ENCODE assay signal across 29 cellular contexts in genomic region chrX:71400710-71401109, GRCh38.
"Had no signal": no experiment of that assay in that cellular context is flagged by ENCODE, and none has a peak within 500 bp of the region (broad histone marks: within the 10 kb centered on the region; RNA-seq: fewer than 3 reads in every experiment).

No MANE protein-coding gene starts in this region.

- H3K4me3 Mint-ChIP-seq: effector memory CD8-positive, alpha-beta T cell; mesothelial cell of epicardium; naive B cell; natural killer cell treated with Interleukin-12 subunit alpha and Interleukin-12 subunit beta and Interleukin-15 and Interleukin-18, amount 100 ng/mL, for 72 hours; neural crest cell; type B pancreatic cell had no signal

- ATAC-seq: effector memory CD8-positive, alpha-beta T cell; heart right ventricle; left cardiac atrium; left lung; mucosa of descending colon; natural killer cell treated with Interleukin-12 subunit alpha and Interleukin-12 subunit beta and Interleukin-15 and Interleukin-18, amount 100 ng/mL, for 72 hours; right lobe of liver had no signal

- H3K36me3 Mint-ChIP-seq: naive B cell had no signal

- H3K9me3 Mint-ChIP-seq: effector memory CD8-positive, alpha-beta T cell; natural killer cell treated with Interleukin-12 subunit alpha and Interleukin-12 subunit beta and Interleukin-15 and Interleukin-18, amount 100 ng/mL, for 72 hours; neural crest cell; type B pancreatic cell had no signal

- H3K27me3 Mint-ChIP-seq: effector memory CD8-positive, alpha-beta T cell; naive B cell; natural killer cell treated with Interleukin-12 subunit alpha and Interleukin-12 subunit beta and Interleukin-15 and Interleukin-18, amount 100 ng/mL, for 72 hours; progenitor cell of endocrine pancreas; type B pancreatic cell had no signal

- H3K4me1 Mint-ChIP-seq: mesothelial cell of epicardium, naive B cell, neural crest cell had no signal

- H3K27ac ChIP-seq: colonic mucosa, esophagus squamous epithelium, heart right ventricle, left lung, neutrophil, parathyroid adenoma, right lobe of liver, testis, tibial artery had no signal

- H3K27ac Mint-ChIP-seq: mesothelial cell of epicardium, naive B cell, progenitor cell of endocrine pancreas, type B pancreatic cell had no signal

- H3K4me3 ChIP-seq: colonic mucosa, esophagus squamous epithelium, heart right ventricle, left lung, mucosa of descending colon, right lobe of liver, testis, tibial artery had no signal

- DNase-seq: colonic mucosa; dermis blood vessel endothelial cell; effector memory CD8-positive, alpha-beta T cell; erythroblast; esophagus squamous epithelium; foreskin melanocyte; glutamatergic neuron; heart right ventricle; hippocampal formation; left cardiac atrium; left lung; mesenchymal stem cell; mucosa of descending colon; naive B cell; right lobe of liver; small intestine; stimulated activated CD4-positive, alpha-beta T cell treated with anti-CD3 and anti-CD28 coated beads, Interleukin-15, amount 100 ng/mL, for 24 hours; stimulated activated CD4-positive, alpha-beta T cell treated with anti-CD3 and anti-CD28 coated beads, Interleukin-2, amount 100 ng/mL, for 48 hours; stimulated activated naive CD4-positive, alpha-beta T cell; substantia nigra; testis; tibial artery had no signal
